8 cellular contexts compared by ENCODE assay signal in the genomic region with DNA sequence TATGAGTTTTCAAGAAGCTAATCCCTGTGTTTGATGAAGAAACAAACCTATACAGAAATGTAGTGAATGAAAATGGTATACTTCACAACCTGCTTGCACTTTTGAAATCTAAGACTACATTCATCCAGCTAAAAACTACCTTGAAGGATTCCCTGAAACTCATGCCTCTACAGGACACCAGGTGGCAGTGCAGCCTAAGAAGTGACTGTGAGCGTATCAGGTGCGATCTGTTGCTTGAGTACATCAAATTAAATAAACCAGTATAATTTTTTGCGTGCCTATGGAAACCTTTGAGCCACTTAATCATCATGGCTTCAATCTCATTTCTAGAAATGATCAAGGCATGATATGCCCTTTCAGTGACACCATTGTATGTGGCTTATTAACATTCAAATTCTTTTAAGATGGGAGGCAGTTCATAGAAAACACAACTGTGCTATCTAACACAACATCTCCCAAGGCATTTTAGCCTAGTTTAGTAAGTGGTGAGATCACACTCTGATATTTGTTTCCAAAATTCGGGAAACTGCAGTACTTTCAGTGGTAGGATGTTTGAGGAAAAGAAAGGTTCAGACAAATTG. TPM values are rescaled to one million over a fixed set of nuclear protein-coding genes. Genes with fewer than 3 reads are reported as not detected.
DNase-seq lines count a peak whose midpoint lies in the region; ATAC-seq and TF ChIP-seq lines count a peak whose summit lies in the region.

No MANE protein-coding gene starts in this region.

- DNase-seq in activated T-cell treated with anti-CD3 and anti-CD28 coated beads for 24 hours (ENCODE audit: low read depth) (peak; percentile 14), activated T-cell treated with anti-CD3 and anti-CD28 coated beads for 4 hours (no peak), HAP-1 (ENCODE audit: low spot score in 2 of 2) (peak; percentile 48 to 67), PC-9 (peak; percentile 59 to 60), cardiac fibroblast (ENCODE audit: low read depth in 2 of 2) (peak; percentile 78 to 84), left colon (peak; percentile 29 to 67)
- DNase-seq in stimulated activated CD8-positive, alpha-beta memory T cell treated with anti-CD3 and anti-CD28 coated beads, Interleukin-15, amount 100 ng/mL, for 24 hours (ENCODE audit: low read depth): peak; percentile 3

- no peak overlapping the region for H3K27ac ChIP-seq in PC-9

- intact Hi-C loops in PC-9 (cut with micrococcal nuclease; ENCODE audit: unreplicated experiment) (loop anchor here (1.0 to 2.0 kb wide), 3 partner anchors 318 to 602 kb away; no protein-coding TSS in a partner anchor), left colon (cut with DNase I, micrococcal nuclease) (loop anchor here (2.0 to 10.0 kb wide), 2 partner anchors 460 kb away; no protein-coding TSS in a partner anchor)

- H3K9me3 ChIP-seq in HAP-1 (no peaks in the 10 kb centered on the region), Loucy (ENCODE audit: insufficient read depth, low read depth, low read length) (no peaks in the 10 kb centered on the region), PC-9 (ENCODE audit: insufficient read depth, low read depth) (no peaks in the 10 kb centered on the region)

- H3K4me1 ChIP-seq in HAP-1 (no peaks in the 10 kb centered on the region), Loucy (ENCODE audit: insufficient read depth, low read length, poor library complexity, severe bottlenecking) (no peaks in the 10 kb centered on the region), PC-9 (replicated peaks; ENCODE audit: insufficient read depth) (no peaks in the 10 kb centered on the region)

- POLR2A ChIA-PET in PC-9 (lab: Charles Lee; ENCODE audit: unreplicated experiment): no interaction called here

- H3K9me2 ChIP-seq in Loucy (replicated peaks; ENCODE audit: low read depth, low read length) (no peaks in the 10 kb centered on the region), PC-9 (ENCODE audit: insufficient read depth) (no peaks in the 10 kb centered on the region)

- H3K36me3 ChIP-seq in HAP-1 (replicated peaks): no peaks in the 10 kb centered on the region
- no peaks in the 10 kb centered on the region for H3K36me3 ChIP-seq in Loucy (ENCODE audit: insufficient read depth, low read length)
- H3K36me3 ChIP-seq in PC-9 (ENCODE audit: low read depth): no peaks in the 10 kb centered on the region

- H3K79me2 ChIP-seq in Loucy (ENCODE audit: insufficient read depth, low read length) (no peaks in the 10 kb centered on the region), PC-9 (ENCODE audit: low read depth) (no peaks in the 10 kb centered on the region)

- H4K20me1 ChIP-seq in Loucy (ENCODE audit: insufficient read depth, low read length, poor library complexity, severe bottlenecking) (no peaks in the 10 kb centered on the region), PC-9 (ENCODE audit: insufficient read depth) (no peaks in the 10 kb centered on the region)

- H3F3A ChIP-seq in Loucy (ENCODE audit: low read depth) (no peaks in the 10 kb centered on the region), PC-9 (ENCODE audit: insufficient read depth, low read depth) (no peaks in the 10 kb centered on the region)

- H3K4me2 ChIP-seq in Loucy (ENCODE audit: low read depth, low read length, poor library complexity, severe bottlenecking) (no peak overlapping the region), PC-9 (no peak overlapping the region)

- TF ChIP-seq CTCF in Loucy (conservative IDR thresholded peaks at IDR 0.05; ENCODE audit: low read length) (peak; percentile 96), PC-9 (conservative IDR thresholded peaks at IDR 0.05) (peak; percentile 97), cardiac fibroblast (IDR thresholded peaks at IDR 0.05; ENCODE audit: low read depth, low read length) (peak; percentile 78)

- H3K27me3 ChIP-seq in HAP-1 (ENCODE audit: low read depth) (no peaks in the 10 kb centered on the region), Loucy (ENCODE audit: insufficient read depth, low read length, poor library complexity, severe bottlenecking) (no peaks in the 10 kb centered on the region), PC-9 (ENCODE audit: insufficient read depth, low read depth) (peaks cover 12% of the 10 kb centered on the region; the same call in 1 of the 2 replicates)

- peak; percentile 74 for ATAC-seq in left colon

- in situ Hi-C loops in HAP-1 (cut with MboI; ENCODE audit: low sequenced_read_pairs): loop anchor here (10.0 kb wide), 1 partner anchor 460 kb away; no protein-coding TSS in a partner anchor

- H3K4me3 ChIP-seq in HAP-1: no peak overlapping the region
- no peak overlapping the region for H3K4me3 ChIP-seq in Loucy (ENCODE audit: low read length, poor library complexity, severe bottlenecking)
- H3K4me3 ChIP-seq in PC-9: no peak overlapping the region
- H3K4me3 ChIP-seq in cardiac fibroblast (replicated peaks in 1 of 2; ENCODE audit: low read depth in 2 of 2, low read length in 2 of 2): no peak overlapping the region

- BruUV-seq in PC-9 (replicated peaks; lab: Mats Ljungman, UMichigan): no TSS peak

- H2AFZ ChIP-seq in Loucy (ENCODE audit: low read length) (no peak overlapping the region), PC-9 (no peak overlapping the region)

- CTCF ChIA-PET in PC-9 (lab: Charles Lee): interaction anchor here (0.5 kb wide), 1 partner anchor 449 kb away, joined by 5 read pairs; no protein-coding TSS in a partner anchor

- H3K9ac ChIP-seq in Loucy (ENCODE audit: low read depth, low read length, poor library complexity, severe bottlenecking): no peak overlapping the region

RNA-seq across cellular contexts. Expression of a gene that starts 57.4 kb away (rescaled TPM):
- not detected in 2 replicates for total RNA-seq in PC-9 (2021)
- not detected for total RNA-seq in left colon
